Comparison of ENCODE assay signal across 16 cellular contexts in genomic region chr20:41091926-41092325, GRCh38. TPM values are rescaled to one million over a fixed set of nuclear protein-coding genes. Genes with fewer than 3 reads are reported as not detected.
DNase-seq lines count a peak whose midpoint lies in the region; ATAC-seq, FAIRE-seq and TF ChIP-seq lines count a peak whose summit lies in the region.
"Had no signal": no experiment of that assay in that cellular context is flagged by ENCODE, and none has a peak within 500 bp of the region (broad histone marks: within the 10 kb centered on the region; RNA-seq: fewer than 3 reads in every experiment).

No MANE protein-coding gene starts in this region.

- TF ChIP-seq POLR2A in HepG2 (IDR thresholded peaks at IDR 0.05; ENCODE audit: insufficient read depth in 1 of 2, low read depth in 2 of 2, low read length in 2 of 2), result no peak
- TF ChIP-seq POLR2A in right lobe of liver (IDR thresholded peaks at IDR 0.05), result no peak

- H3K4me2 ChIP-seq in HepG2 (ENCODE audit: low read depth, low read length), result no peak overlapping the region

- H3K9ac ChIP-seq in HepG2 (ENCODE audit: insufficient read depth, low read depth, low read length), result no peak overlapping the region

- no peak for ATAC-seq in HepG2
- ATAC-seq in right lobe of liver, result no peak
- ATAC-seq in central memory CD8-positive, alpha-beta T cell (replicated peaks; ENCODE audit: extremely low read depth, poor library complexity, severe bottlenecking), result no peak
- no peak for ATAC-seq in GM19455 (IDR thresholded peaks at IDR 0.05; ENCODE audit: unreplicated experiment)
- ATAC-seq: PC-3 had no signal

- BruUV-seq in HepG2 (replicated peaks; lab: Mats Ljungman, UMichigan), result no TSS peak

- TF ChIP-seq RAD21 in HepG2 (CRISPR knock-in tag; IDR thresholded peaks at IDR 0.05), result no peak

- H3K79me2 ChIP-seq in HepG2 (ENCODE audit: insufficient read depth, low read length), result no peaks in the 10 kb centered on the region

- no peaks in the 10 kb centered on the region for H4K20me1 ChIP-seq in HepG2 (ENCODE audit: insufficient read depth, low read length)

- H3K4me1 ChIP-seq in HepG2 (ENCODE audit: insufficient read depth, low read length) (no peaks in the 10 kb centered on the region), right lobe of liver (peaks cover 0 to 4% (median 0%) of the 10 kb centered on the region in 4 donors)

- no peaks in the 10 kb centered on the region for H3K27me3 Mint-ChIP-seq in central memory CD8-positive, alpha-beta T cell
- no peaks in the 10 kb centered on the region for H3K27me3 Mint-ChIP-seq in progenitor cell of endocrine pancreas

- POLR2A ChIA-PET in HepG2 (lab: Yijun Ruan, JAX), result interaction anchor here (0.7 kb wide), 1 partner anchor 101 kb away, joined by 3 read pairs; no protein-coding TSS in a partner anchor

- no peaks in the 10 kb centered on the region for H3K27me3 ChIP-seq in HepG2 (ENCODE audit: control insufficient read depth in 1 of 2, insufficient read depth in 2 of 2, low read length in 2 of 2)
- no peaks in the 10 kb centered on the region for H3K27me3 ChIP-seq in right lobe of liver

- no peaks in the 10 kb centered on the region for H3K9me3 Mint-ChIP-seq in central memory CD8-positive, alpha-beta T cell
- no peaks in the 10 kb centered on the region for H3K9me3 Mint-ChIP-seq in progenitor cell of endocrine pancreas (ENCODE audit: low read depth)

- in situ Hi-C loops in HepG2 (cut with HindIII; ENCODE audit: extremely low pct_ligation_motif_present, low pct_unique_long_range_greater_than_20kb), result loop anchor here (5.0 kb wide), 1 partner anchor 120 kb away; no protein-coding TSS in a partner anchor

- WGBS in HepG2 (ENCODE audit: low lambda C conversion rate), result 96% methylated on average over 4 of the region's 4 CpGs
- WGBS in right lobe of liver (ENCODE audit: insufficient coverage, low coverage, low lambda C conversion rate, missing lambda C conversion rate), result 87% methylated on average over 4 of the region's 4 CpGs

- TF ChIP-seq CTCF in HepG2 (CRISPR knock-in tag; IDR thresholded peaks at IDR 0.05) (no peak), right lobe of liver (IDR thresholded peaks at IDR 0.05) (no peak), progenitor cell of endocrine pancreas (IDR thresholded peaks at IDR 0.05; ENCODE audit: unreplicated experiment) (no peak)

- H3K36me3 Mint-ChIP-seq in central memory CD8-positive, alpha-beta T cell (ENCODE audit: insufficient read depth), result peaks cover 38% of the 10 kb centered on the region
- peaks cover 36% of the 10 kb centered on the region for H3K36me3 Mint-ChIP-seq in progenitor cell of endocrine pancreas (ENCODE audit: insufficient read depth)

- peak overlapping the region; percentile 44 for H3K27ac Mint-ChIP-seq in central memory CD8-positive, alpha-beta T cell (ENCODE audit: low read depth)
- H3K27ac Mint-ChIP-seq in progenitor cell of endocrine pancreas, result peak overlapping the region; percentile 63

- no peaks in the 10 kb centered on the region for H3K4me1 Mint-ChIP-seq in central memory CD8-positive, alpha-beta T cell
- peaks cover 4% of the 10 kb centered on the region for H3K4me1 Mint-ChIP-seq in progenitor cell of endocrine pancreas (ENCODE audit: low read depth)

- peaks cover 43 to 62% of the 10 kb centered on the region in 2 experiments for H3K36me3 ChIP-seq in HepG2 (replicated peaks in 1 of 2; ENCODE audit: control insufficient read depth in 1 of 2, insufficient read depth in 2 of 2, low read length in 2 of 2)
- H3K36me3 ChIP-seq in right lobe of liver, result peaks cover 0 to 27% (median 12%) of the 10 kb centered on the region in 4 donors

- TF ChIP-seq EP300 in HepG2 (IDR thresholded peaks at IDR 0.05; ENCODE audit: low read depth in 2 of 2, low read length in 2 of 2), result no peak
- no peak for TF ChIP-seq EP300 in HepG2 (CRISPR knock-in tag; IDR thresholded peaks at IDR 0.05; ENCODE audit: borderline replicate concordance)

- FAIRE-seq in HepG2 (lab: Jason Lieb, UNC), result no peak

- H3K27ac ChIP-seq in HepG2 (ENCODE audit: extremely low read length, insufficient read depth, low read length) (no peak overlapping the region), right lobe of liver (no peak overlapping the region)
- H3K27ac ChIP-seq: 22Rv1 had no signal

- H3K4me3 ChIP-seq in HepG2 (replicated peaks in 1 of 3; ENCODE audit: insufficient read depth in 1 of 3, low read depth in 2 of 3, low read length in 3 of 3) (no peak overlapping the region), right lobe of liver (no peak overlapping the region)

- intact Hi-C loops in HepG2 (cut with micrococcal nuclease; ENCODE audit: unreplicated experiment) (loop anchor here (1.0 kb wide), 1 partner anchor 106 kb away; no protein-coding TSS in a partner anchor), right lobe of liver (cut with DNase I) (loop anchor here in 1 of 2 donors (10.0 kb wide), 1 partner anchor 97 kb away; no protein-coding TSS in a partner anchor)

- no peak overlapping the region for H3K4me3 Mint-ChIP-seq in central memory CD8-positive, alpha-beta T cell
- no peak overlapping the region for H3K4me3 Mint-ChIP-seq in progenitor cell of endocrine pancreas (ENCODE audit: low read depth)

- H3K9me3 ChIP-seq in HepG2 (ENCODE audit: low read length), result no peaks in the 10 kb centered on the region
- H3K9me3 ChIP-seq in right lobe of liver, result no peaks in the 10 kb centered on the region

- CTCF ChIA-PET in HepG2 (lab: Yijun Ruan, JAX; ENCODE audit: low intra/inter-chr PET ratio, low total read pairs), result no interaction called here

- no peak overlapping the region for H2AFZ ChIP-seq in HepG2 (ENCODE audit: low read length)

- DNase-seq in DMS53 (lab: John Stamatoyannopoulos, UW), result peak; percentile 19
- no peak for DNase-seq in DMS53 treated with DMSO at 0.1 percent for 48 hours (lab: John Stamatoyannopoulos, UW; ENCODE audit: unreplicated experiment)
- no peak for DNase-seq in HepG2 (ENCODE audit: low spot score)
- DNase-seq in right lobe of liver, result no peak
- DNase-seq in central memory CD8-positive, alpha-beta T cell (ENCODE audit: low spot score in 2 of 2), result no peak
- no peak for DNase-seq in progenitor cell of endocrine pancreas (ENCODE audit: low spot score, unreplicated experiment)
- no peak for DNase-seq in RKO (ENCODE audit: low spot score)
- DNase-seq: DMS 273 treated with DMSO at 0.1 percent for 48 hours, H7, KBM-7, NCI-H1092, NCI-H446, NCI-H748 treated with DMSO at 0.1 percent for 48 hours, PC-3 had no signal

TF ChIP-seq in HepG2, 621 proteins besides CTCF, POLR2A, EP300 and RAD21:
- TF ChIP-seq CBFB (CRISPR knock-in tag; IDR thresholded peaks at IDR 0.05) (no peak), TP53 (CRISPR knock-in tag; conservative IDR thresholded peaks at IDR 0.05) (no peak), RBM22 (optimal IDR thresholded peaks at IDR 0.05; ENCODE audit: low read length) (peak; percentile 24), POLR2AphosphoS2 (IDR thresholded peaks at IDR 0.05; ENCODE audit: low read depth, low read length) (0 out of 2 replicates have a peak, but pooled peaks have one; percentile 44)

RNA-seq across cellular contexts. Expression of gene PLCG1, which starts 45.4 kb away (rescaled TPM):
- 53.1 and 85.3 TPM in 2 replicates for total RNA-seq in HepG2 (2016; rRNA removed; fragmentation: Illumina TruSeq; extraction: Trizol)
- total RNA-seq in HepG2 (2016; cell fraction: cytosol; rRNA removed; fragmentation: Illumina TruSeq; extraction: Trizol; ENCODE audit: low read depth), result 8.3 and 10.2 TPM in 2 replicates
- total RNA-seq in HepG2 (2016; cell fraction: insoluble cytoplasmic fraction; rRNA removed; fragmentation: Illumina TruSeq; extraction: Trizol), result 43.2 and 85.3 TPM in 2 replicates
- 23.6 and 25.9 TPM in 2 replicates for total RNA-seq in HepG2 (2016; cell fraction: membrane; rRNA removed; fragmentation: Illumina TruSeq; extraction: Trizol)
- total RNA-seq in HepG2 (2016; cell fraction: nucleus; rRNA removed; fragmentation: Illumina TruSeq; extraction: Trizol), result 119 and 141 TPM in 2 replicates
- polyA plus RNA-seq in HepG2 (2011; rRNA removed), result 158 and 207 TPM in 2 replicates
- 50.7 and 54.7 TPM in 2 replicates for polyA plus RNA-seq in HepG2 (2011; cell fraction: cytosol; rRNA removed)
- polyA plus RNA-seq in HepG2 (2011; cell fraction: nucleus; rRNA removed), result 1,608 and 1,708 TPM in 2 replicates
- polyA plus RNA-seq in HepG2 (2012), result 152 and 164 TPM in 2 replicates
- 3.6 and 4.0 TPM in 2 replicates for polyA plus RNA-seq in HepG2 (2016; cell fraction: cytosol; fragmentation: Illumina TruSeq; extraction: Trizol; ENCODE audit: low read depth)
- 54.2 and 61.1 TPM in 2 replicates for polyA plus RNA-seq in HepG2 (2016; cell fraction: insoluble cytoplasmic fraction; fragmentation: Illumina TruSeq; extraction: Trizol; ENCODE audit: low read depth)
- polyA plus RNA-seq in HepG2 (2016; cell fraction: membrane; fragmentation: Illumina TruSeq; extraction: Trizol; ENCODE audit: low read depth), result 12.4 and 12.5 TPM in 2 replicates
- 371 and 407 TPM in 2 replicates for polyA plus RNA-seq in HepG2 (2016; cell fraction: nucleus; fragmentation: Illumina TruSeq; extraction: Trizol; ENCODE audit: insufficient read depth, low read depth)
- polyA minus RNA-seq in HepG2 (2011; rRNA and poly(A)+ RNA removed; ENCODE audit: low replicate concordance), result 74.2 and 219 TPM in 2 replicates
- polyA minus RNA-seq in HepG2 (2011; cell fraction: cytosol; rRNA and poly(A)+ RNA removed), result 77.9 and 95.1 TPM in 2 replicates
- 286 and 292 TPM in 2 replicates for polyA minus RNA-seq in HepG2 (2011; cell fraction: nucleus; rRNA and poly(A)+ RNA removed)
- total RNA-seq in right lobe of liver, result 10 to 100 TPM in 5 of 6 experiments, 1 to 10 TPM in 1; 9.5 to 22.6 (median 16.6) TPM
- total RNA-seq in progenitor cell of endocrine pancreas, result 391 and 395 TPM in 2 replicates
